Comparison of ENCODE assay signal across 26 cellular contexts in genomic region chr4:140291259-140291658, GRCh38.
DNase-seq lines count a peak whose midpoint lies in the region; ATAC-seq and TF ChIP-seq lines count a peak whose summit lies in the region.
"Had no signal": no experiment of that assay in that cellular context is flagged by ENCODE, and none has a peak within 500 bp of the region (broad histone marks: within the 10 kb centered on the region; RNA-seq: fewer than 3 reads in every experiment).

No MANE protein-coding gene starts in this region.

- H3K9me3 ChIP-seq in GM23248 (ENCODE audit: low read depth) (no peaks in the 10 kb centered on the region), PC-3 (ENCODE audit: low read length) (no peaks in the 10 kb centered on the region)
- H3K9me3 ChIP-seq: adrenal gland, lower lobe of right lung, thoracic aorta had no signal

- H3K4me1 ChIP-seq in GM23248 (ENCODE audit: insufficient read depth) (peaks cover 6% of the 10 kb centered on the region), PC-3 (ENCODE audit: insufficient read depth, low read length) (peaks cover 4% of the 10 kb centered on the region)
- H3K4me1 ChIP-seq: lower lobe of right lung had no signal

- DNase-seq in NCI-H1694 (lab: John Stamatoyannopoulos, UW) (peak; percentile 10), NCI-H1694 treated with DMSO at 0.1 percent for 48 hours (lab: John Stamatoyannopoulos, UW) (no peak), GM23248 (peak; percentile 46), PC-3 (peak; percentile 47), fibroblast of mammary gland (ENCODE audit: low read depth) (peak; percentile 59), ACHN (no peak)
- DNase-seq: activated CD4-positive, alpha-beta T cell treated with anti-CD3 and anti-CD28 coated beads, Interleukin-2, amount 50 U/mL, for 1 hour; activated naive CD4-positive, alpha-beta T cell treated with Interleukin-2 at 50 U/mL for 16 hours; adrenal gland; AML-193; brain microvascular endothelial cell; CD8-positive, alpha-beta T cell; DMS153; GF-D8; Kasumi-1; kidney glomerular epithelial cell; lower lobe of right lung; NCI-H187; SHP77; stimulated activated naive CD8-positive, alpha-beta T cell treated with anti-CD3 and anti-CD28 coated beads, Interleukin-15, Interleukin-2, amounts not matched to agents 100 U/mL and 50 U/mL, for 24 hours; T-helper 9 cell had no signal

- no peak overlapping the region for H2AFZ ChIP-seq in GM23248
- no peak overlapping the region for H2AFZ ChIP-seq in PC-3 (ENCODE audit: low read length)

- 77 to 90% methylated on average over 4 of the region's 4 CpGs for WGBS in GM23248 (ENCODE audit: low coverage in 1 of 2, low lambda C conversion rate in 2 of 2, missing lambda C conversion rate in 2 of 2), 2 experiments

- H3K79me2 ChIP-seq in GM23248 (ENCODE audit: insufficient read depth) (no peaks in the 10 kb centered on the region), PC-3 (ENCODE audit: low read length) (no peaks in the 10 kb centered on the region)

- CTCF ChIA-PET in PC-3 (lab: Charles Lee) = no interaction called here

- in situ Hi-C loops in GM23248 (cut with MboI) (no loop called here), ACHN (cut with HindIII; ENCODE audit: low pct_ligation_motif_present, low pct_unique_long_range_greater_than_20kb, low sequenced_read_pairs) (no loop called here)

- ATAC-seq in PC-3 = peak; percentile 27; the same call in 1 of the 2 replicates
- no peak for ATAC-seq in GM19328 (IDR thresholded peaks at IDR 0.05; ENCODE audit: unreplicated experiment)
- ATAC-seq in HG03439 (IDR thresholded peaks at IDR 0.05; ENCODE audit: unreplicated experiment) = no peak
- ATAC-seq: CD8-positive, alpha-beta T cell; lower lobe of right lung; natural killer cell treated with Interleukin-12 subunit alpha and Interleukin-12 subunit beta and Interleukin-15 and Interleukin-18, amount 100 ng/mL, for 72 hours; stimulated activated naive CD8-positive, alpha-beta T cell treated with anti-CD3 and anti-CD28 coated beads, Interleukin-15, Interleukin-2, amounts not matched to agents 100 U/mL and 50 U/mL, for 24 hours had no signal

- intact Hi-C loops in PC-3 (cut with micrococcal nuclease) = no loop called here

- no peak overlapping the region for H3K4me3 ChIP-seq in GM23248
- H3K4me3 ChIP-seq in PC-3 (ENCODE audit: low read length) = no peak overlapping the region
- H3K4me3 ChIP-seq in fibroblast of mammary gland (ENCODE audit: control insufficient read depth, low read depth, low read length) = no peak overlapping the region
- H3K4me3 ChIP-seq: adrenal gland, lower lobe of right lung, thoracic aorta had no signal

- peaks cover 15% of the 10 kb centered on the region for H3F3A ChIP-seq in GM23248 (ENCODE audit: insufficient read depth)
- no peaks in the 10 kb centered on the region for H3F3A ChIP-seq in PC-3 (ENCODE audit: low read length, unreplicated experiment)

- H3K27ac ChIP-seq in GM23248 = no peak overlapping the region
- H3K27ac ChIP-seq in PC-3 (ENCODE audit: low read length) = no peak overlapping the region
- H3K27ac ChIP-seq: 22Rv1, adrenal gland, brain microvascular endothelial cell, lower lobe of right lung, thoracic aorta had no signal

- POLR2A ChIA-PET in PC-3 (lab: Charles Lee; ENCODE audit: unreplicated experiment) = no interaction called here

- H3K9ac ChIP-seq in GM23248 (no peak overlapping the region), PC-3 (ENCODE audit: low read length) (no peak overlapping the region)

- H3K27me3 ChIP-seq in GM23248 (replicated peaks; ENCODE audit: insufficient read depth) (no peaks in the 10 kb centered on the region), PC-3 (ENCODE audit: low read length) (no peaks in the 10 kb centered on the region)
- H3K27me3 ChIP-seq: adrenal gland, brain microvascular endothelial cell had no signal

- H4K20me1 ChIP-seq in GM23248 (ENCODE audit: insufficient read depth) = no peaks in the 10 kb centered on the region
- H4K20me1 ChIP-seq in PC-3 (ENCODE audit: low read length) = no peaks in the 10 kb centered on the region

- TF ChIP-seq CTCF in PC-3 (conservative IDR thresholded peaks at IDR 0.05; ENCODE audit: low read depth, low read length) (no peak), fibroblast of mammary gland (conservative IDR thresholded peaks at IDR 0.05; ENCODE audit: control insufficient read depth, insufficient read depth, low read depth, low read length) (no peak)

- no TSS peak for BruUV-seq in PC-3 (replicated peaks; lab: Mats Ljungman, UMichigan)

- H3K9me2 ChIP-seq in GM23248 (ENCODE audit: insufficient read depth) (no peaks in the 10 kb centered on the region), PC-3 (replicated peaks; ENCODE audit: low read length) (no peaks in the 10 kb centered on the region)

- H3K4me2 ChIP-seq in GM23248 (ENCODE audit: unreplicated experiment) = no peak overlapping the region
- H3K4me2 ChIP-seq in PC-3 (ENCODE audit: low read length) = no peak overlapping the region

- H3K36me3 ChIP-seq in GM23248 (ENCODE audit: low read depth) (no peaks in the 10 kb centered on the region), PC-3 (ENCODE audit: low read depth, low read length) (no peaks in the 10 kb centered on the region)
- H3K36me3 ChIP-seq: adrenal gland, brain microvascular endothelial cell, lower lobe of right lung, thoracic aorta had no signal

Comparison
In these comparisons a context has a peak if more than half of its experiments do, and no peak if none do; other contexts are left out.
1. DNase-seq: peak in NCI-H1694 (single experiment), GM23248 (single experiment), PC-3 (single experiment) and fibroblast of mammary gland (single experiment); none in NCI-H1694 treated with DMSO at 0.1 percent for 48 hours (single experiment) and ACHN (single experiment).